Comparison of ENCODE assay signal across 1 cellular context in the genomic region with DNA sequence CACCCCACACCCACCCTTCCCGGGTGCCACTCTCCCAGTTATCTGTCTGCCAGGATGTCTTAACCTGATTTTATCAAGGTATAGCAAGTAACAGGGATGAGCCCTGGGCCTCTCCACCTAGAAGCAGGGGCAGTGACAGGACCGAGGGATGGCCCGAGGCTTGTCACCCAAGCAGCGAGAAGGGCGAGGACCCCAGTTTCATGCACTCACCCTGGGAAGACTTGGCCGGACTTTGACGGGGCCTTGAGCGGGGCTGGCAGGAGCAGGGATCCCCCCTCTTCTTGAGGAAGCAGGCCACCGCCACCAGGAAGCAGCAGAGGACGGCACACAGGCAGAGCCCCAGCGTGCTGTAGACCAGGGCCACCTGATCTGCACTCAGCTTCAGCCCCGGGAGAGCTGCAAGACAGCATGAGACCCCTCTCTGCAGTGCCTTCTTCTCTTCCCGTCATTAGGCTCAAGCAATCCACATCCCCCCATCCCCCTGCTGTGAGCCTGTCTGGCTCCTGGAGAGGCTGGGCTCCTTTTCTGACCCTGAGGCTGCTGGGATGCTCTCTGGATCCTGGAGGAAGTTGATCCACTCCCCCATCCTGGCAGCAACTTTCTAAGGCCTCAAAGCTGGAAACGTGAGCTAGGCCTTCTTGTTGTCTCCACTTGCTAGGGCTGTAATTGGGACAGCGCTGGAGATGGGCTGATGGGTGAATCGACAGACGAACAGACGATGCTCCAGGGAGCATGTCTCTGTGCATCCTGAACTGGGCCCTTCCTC.
TF ChIP-seq lines count a peak whose summit lies in the region.

No MANE protein-coding gene starts in this region.

TF ChIP-seq in H1, 55 proteins besides CTCF, POLR2A, EP300 and RAD21:
- TF ChIP-seq CHD2 (IDR thresholded peaks at IDR 0.05; ENCODE audit: low read length): no peak
- TF ChIP-seq, protein P1, sequence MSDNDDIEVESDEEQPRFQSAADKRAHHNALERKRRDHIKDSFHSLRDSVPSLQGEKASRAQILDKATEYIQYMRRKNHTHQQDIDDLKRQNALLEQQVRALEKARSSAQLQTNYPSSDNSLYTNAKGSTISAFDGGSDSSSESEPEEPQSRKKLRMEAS (IDR thresholded peaks at IDR 0.05): no peak
- TF ChIP-seq TBP (IDR thresholded peaks at IDR 0.05; ENCODE audit: low read depth, low read length): no peak
- TF ChIP-seq CBX8 (IDR thresholded peaks at IDR 0.05; ENCODE audit: borderline replicate concordance, low read depth, low read length): no peak
- TF ChIP-seq CTBP2 (IDR thresholded peaks at IDR 0.05; ENCODE audit: borderline replicate concordance, insufficient read depth, insufficient read length, low read length): no peak
- TF ChIP-seq FOSL1 (IDR thresholded peaks at IDR 0.05; ENCODE audit: insufficient read depth, low read depth, low read length): no peak
- TF ChIP-seq KDM4A (IDR thresholded peaks at IDR 0.05; ENCODE audit: low read depth, low read length, severe bottlenecking): no peak
- TF ChIP-seq GTF2F1 (IDR thresholded peaks at IDR 0.05; ENCODE audit: borderline replicate concordance, low read depth, low read length): no peak
- no peak for TF ChIP-seq RFX5 (IDR thresholded peaks at IDR 0.05; ENCODE audit: borderline replicate concordance, low read depth, low read length)
- TF ChIP-seq RBBP5 (IDR thresholded peaks at IDR 0.05; ENCODE audit: borderline replicate concordance, low read depth, low read length): no peak
- no peak for TF ChIP-seq SIX5 (IDR thresholded peaks at IDR 0.05; ENCODE audit: low read depth, low read length)
- TF ChIP-seq TAF1 (IDR thresholded peaks at IDR 0.05; ENCODE audit: low read depth, low read length): no peak
- no peak for TF ChIP-seq BRCA1 (IDR thresholded peaks at IDR 0.05; ENCODE audit: low read depth, low read length)
- TF ChIP-seq CEBPB (IDR thresholded peaks at IDR 0.05; ENCODE audit: low read depth, low read length): no peak
- no peak for TF ChIP-seq RXRA (IDR thresholded peaks at IDR 0.05; ENCODE audit: insufficient read depth, low read depth, low read length)
- no peak for TF ChIP-seq TCF12 (IDR thresholded peaks at IDR 0.05; ENCODE audit: low read depth, low read length)
- no peak for TF ChIP-seq JUND (IDR thresholded peaks at IDR 0.05; ENCODE audit: low read length)
- TF ChIP-seq RNF2 (IDR thresholded peaks at IDR 0.05; ENCODE audit: borderline replicate concordance, low read depth, low read length, missing control alignments, poor library complexity, severe bottlenecking): no peak
